In the genomic region with DNA sequence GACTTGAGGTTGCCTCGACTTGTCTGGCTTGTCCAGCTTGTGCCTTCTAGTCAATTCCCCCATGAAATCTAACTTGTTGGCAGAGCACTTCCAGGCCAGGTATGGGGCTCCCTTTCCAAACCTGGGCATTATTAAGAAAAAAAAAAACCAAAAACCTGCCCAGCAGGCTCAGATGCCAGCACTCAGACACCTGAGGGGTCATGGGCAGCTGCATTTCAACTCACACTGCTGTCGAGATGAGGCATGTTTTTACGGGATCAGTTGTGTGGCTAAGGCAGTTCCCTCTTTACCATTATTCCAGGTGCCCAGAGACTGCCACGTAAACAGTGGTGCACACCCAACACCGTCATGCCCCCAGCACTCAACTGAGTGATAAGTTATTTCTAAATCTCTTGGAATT, we compare ENCODE assay signal across 23 cellular contexts. TPM values are rescaled to one million over a fixed set of nuclear protein-coding genes. Genes with fewer than 3 reads are reported as not detected.
DNase-seq lines count a peak whose midpoint lies in the region; ATAC-seq and TF ChIP-seq lines count a peak whose summit lies in the region.
"Had no signal": no experiment of that assay in that cellular context is flagged by ENCODE, and none has a peak within 500 bp of the region (broad histone marks: within the 10 kb centered on the region; RNA-seq: fewer than 3 reads in every experiment).

No MANE protein-coding gene starts in this region.

- H3K4me1 Mint-ChIP-seq in activated naive CD4-positive, alpha-beta T cell treated with anti-CD3 and anti-CD28 coated beads, Interleukin-2, amount 10 ng/mL, durations not matched to agents 7 days and 5 days = no peaks in the 10 kb centered on the region

- peak overlapping the region; percentile 9 for H3K27ac Mint-ChIP-seq in activated naive CD4-positive, alpha-beta T cell treated with anti-CD3 and anti-CD28 coated beads, Interleukin-2, amount 10 ng/mL, durations not matched to agents 7 days and 5 days
- H3K27ac Mint-ChIP-seq: GM23338 had no signal

- no peaks in the 10 kb centered on the region for H3K9me3 Mint-ChIP-seq in activated naive CD4-positive, alpha-beta T cell treated with anti-CD3 and anti-CD28 coated beads, Interleukin-2, amount 10 ng/mL, durations not matched to agents 7 days and 5 days
- H3K9me3 Mint-ChIP-seq: GM23338 had no signal

- no peak overlapping the region for H3K4me3 Mint-ChIP-seq in activated naive CD4-positive, alpha-beta T cell treated with anti-CD3 and anti-CD28 coated beads, Interleukin-2, amount 10 ng/mL, durations not matched to agents 7 days and 5 days
- H3K4me3 Mint-ChIP-seq: GM23338 had no signal

- H3K27me3 Mint-ChIP-seq in activated naive CD4-positive, alpha-beta T cell treated with anti-CD3 and anti-CD28 coated beads, Interleukin-2, amount 10 ng/mL, durations not matched to agents 7 days and 5 days = no peaks in the 10 kb centered on the region

- ATAC-seq in foreskin keratinocyte (peak; percentile 19), gastrocnemius medialis (no peak), GM21825 (IDR thresholded peaks at IDR 0.05; ENCODE audit: unreplicated experiment) (no peak)
- ATAC-seq: GM12878, GM23338, HCT116 had no signal

- H3K27ac ChIP-seq in foreskin keratinocyte (no peak overlapping the region), gastrocnemius medialis (peak overlapping the region; percentile 58 to 98 (median 87)), right atrium auricular region (no peak overlapping the region)

- H3K9me3 ChIP-seq in gastrocnemius medialis (no peaks in the 10 kb centered on the region), right atrium auricular region (no peaks in the 10 kb centered on the region)
- H3K9me3 ChIP-seq: SK-N-SH had no signal

- peaks cover 31% of the 10 kb centered on the region for H3K36me3 Mint-ChIP-seq in activated naive CD4-positive, alpha-beta T cell treated with anti-CD3 and anti-CD28 coated beads, Interleukin-2, amount 10 ng/mL, durations not matched to agents 7 days and 5 days

- no peak for TF ChIP-seq POLR2A in gastrocnemius medialis (IDR thresholded peaks at IDR 0.05)

- peaks cover 0 to 18% of the 10 kb centered on the region in 2 donors for H3K36me3 ChIP-seq in gastrocnemius medialis
- H3K36me3 ChIP-seq in right atrium auricular region = peaks cover 19% of the 10 kb centered on the region

- in situ Hi-C loops in gastrocnemius medialis (cut with MboI; ENCODE audit: low sequenced_read_pairs in 4 of 4) = no loop called here

- H3K4me3 ChIP-seq in gastrocnemius medialis (no peak overlapping the region), right atrium auricular region (no peak overlapping the region)
- H3K4me3 ChIP-seq: GM12878, GM23338 had no signal

- DNase-seq in activated naive CD4-positive, alpha-beta T cell treated with anti-CD3 and anti-CD28 coated beads, Interleukin-2, amount 10 ng/mL, durations not matched to agents 7 days and 5 days = no peak
- no peak for DNase-seq in activated naive CD4-positive, alpha-beta T cell treated with Interleukin-2 at 50 U/mL for 16 hours
- DNase-seq in foreskin keratinocyte (peak in 1 of 2 donors; percentile 74), gastrocnemius medialis (no peak), anterior cingulate cortex (lab: John Stamatoyannopoulos, UW) (no peak), right atrium auricular region (ENCODE audit: low spot score) (no peak), kidney glomerular epithelial cell (lab: John Stamatoyannopoulos, UW) (no peak)
- DNase-seq: AML-193, DND-41, KBM-7, MM.1S, NCI-H1092, NCI-H1436 treated with DMSO at 0.1 percent for 48 hours, NCI-H1930, NCI-H2227 treated with DMSO at 0.1 percent for 48 hours, NCI-H510A, NCI-H748 treated with DMSO at 0.1 percent for 48 hours, SIG-M5, SK-N-SH had no signal

- H3K4me1 ChIP-seq in foreskin keratinocyte = no peaks in the 10 kb centered on the region
- peaks cover 68 to 84% of the 10 kb centered on the region in 2 donors for H3K4me1 ChIP-seq in gastrocnemius medialis
- peaks cover 0 to 39% of the 10 kb centered on the region in 2 donors for H3K4me1 ChIP-seq in right atrium auricular region

- intact Hi-C loops in gastrocnemius medialis (cut with DNase I; ENCODE audit: low total_unique reads) = no loop called here

- H3K27me3 ChIP-seq in foreskin keratinocyte = no peaks in the 10 kb centered on the region
- H3K27me3 ChIP-seq in gastrocnemius medialis = no peaks in the 10 kb centered on the region
- no peaks in the 10 kb centered on the region for H3K27me3 ChIP-seq in right atrium auricular region

- CTCF ChIA-PET in activated naive CD4-positive, alpha-beta T cell treated with anti-CD3 and anti-CD28 coated beads, Interleukin-2, amount 10 ng/mL, durations not matched to agents 7 days and 5 days (lab: Charles Lee) = no interaction called here

- TF ChIP-seq CTCF in foreskin keratinocyte (conservative IDR thresholded peaks at IDR 0.05) = no peak
- no peak for TF ChIP-seq CTCF in gastrocnemius medialis (IDR thresholded peaks at IDR 0.05 in 4 of 5, conservative IDR thresholded peaks at IDR 0.05 in 1 of 5)
- TF ChIP-seq CTCF in right atrium auricular region (IDR thresholded peaks at IDR 0.05) = no peak

RNA-seq across cellular contexts. Expression of gene TMEM11, which starts 17.8 kb away (rescaled TPM):
- total RNA-seq in foreskin keratinocyte (24.2 and 29.6 TPM in 2 replicates), gastrocnemius medialis (100 to 1,000 TPM in 2 of 4 donors, 10 to 100 TPM in 2; 70.6 to 131 (median 90.9) TPM), right atrium auricular region (10 to 100 TPM; 25.5 to 27.2 TPM)
- 48.6 and 53.1 TPM in 2 replicates for polyA plus RNA-seq in foreskin keratinocyte

RNA-seq across cellular contexts. Expression of gene NATD1, which starts 57.1 kb away (rescaled TPM):
- total RNA-seq in foreskin keratinocyte = 1.2 and 2.6 TPM in 2 replicates
- 0.97 and 1.8 TPM in 2 replicates for polyA plus RNA-seq in foreskin keratinocyte
- total RNA-seq in gastrocnemius medialis = 10 to 100 TPM; 10.1 to 21.2 (median 15.5) TPM
- total RNA-seq in right atrium auricular region = 10 to 100 TPM; 15.4 to 17.0 TPM

Comparison
In these comparisons a context has a peak if more than half of its experiments do, and no peak if none do; other contexts are left out.
1. H3K27ac ChIP-seq: peak in gastrocnemius medialis (4 of 4); none in foreskin keratinocyte (single experiment) and right atrium auricular region (0 of 2).